ENCODE assay signal across 2 cellular contexts in the genomic region with DNA sequence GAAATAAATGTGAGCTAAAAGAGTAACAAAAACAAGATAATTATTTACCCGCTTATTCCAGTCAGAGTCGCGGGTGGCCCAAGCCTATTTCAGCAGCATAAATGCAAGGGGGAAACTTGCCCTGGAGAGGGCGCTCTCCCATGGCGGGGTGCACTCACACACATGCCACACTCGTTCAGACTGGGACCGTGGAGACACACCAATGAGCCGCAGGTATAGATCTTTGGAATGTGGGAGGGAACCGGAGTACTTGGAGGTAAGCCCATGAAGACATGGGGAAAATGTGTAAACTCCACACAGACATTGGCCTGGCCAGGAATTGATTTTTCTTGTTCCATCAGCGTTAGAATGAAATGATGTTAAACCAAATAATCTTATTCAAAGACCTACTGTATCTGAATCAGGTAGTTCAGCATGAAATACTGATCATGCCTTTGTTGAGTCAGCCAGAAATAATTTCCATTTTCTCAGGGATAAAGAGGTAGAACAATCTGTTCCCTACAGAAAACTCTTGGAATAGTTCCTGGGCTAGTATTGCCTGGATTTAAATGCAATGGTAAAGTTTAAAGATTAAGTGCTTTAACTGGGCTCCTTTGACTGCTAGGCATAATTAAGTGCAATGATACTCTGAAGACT.
TF ChIP-seq lines count a peak whose summit lies in the region.

No MANE protein-coding gene starts in this region.

TF ChIP-seq in HCT116, 20 proteins besides CTCF, POLR2A, EP300 and RAD21 (continued from another document):
- TF ChIP-seq EGR1 (IDR thresholded peaks at IDR 0.05; ENCODE audit: low read depth) (no peak), SRF (IDR thresholded peaks at IDR 0.05; ENCODE audit: low read depth) (no peak), ZNF274 (IDR thresholded peaks at IDR 0.05; ENCODE audit: low read depth, low read length) (no peak), ZFX (IDR thresholded peaks at IDR 0.05) (no peak), POLR2AphosphoS5 (IDR thresholded peaks at IDR 0.05; ENCODE audit: low read depth, low read length) (no peak), SIN3A (IDR thresholded peaks at IDR 0.05; ENCODE audit: low read depth) (no peak)
- TF ChIP-seq, protein P1, sequence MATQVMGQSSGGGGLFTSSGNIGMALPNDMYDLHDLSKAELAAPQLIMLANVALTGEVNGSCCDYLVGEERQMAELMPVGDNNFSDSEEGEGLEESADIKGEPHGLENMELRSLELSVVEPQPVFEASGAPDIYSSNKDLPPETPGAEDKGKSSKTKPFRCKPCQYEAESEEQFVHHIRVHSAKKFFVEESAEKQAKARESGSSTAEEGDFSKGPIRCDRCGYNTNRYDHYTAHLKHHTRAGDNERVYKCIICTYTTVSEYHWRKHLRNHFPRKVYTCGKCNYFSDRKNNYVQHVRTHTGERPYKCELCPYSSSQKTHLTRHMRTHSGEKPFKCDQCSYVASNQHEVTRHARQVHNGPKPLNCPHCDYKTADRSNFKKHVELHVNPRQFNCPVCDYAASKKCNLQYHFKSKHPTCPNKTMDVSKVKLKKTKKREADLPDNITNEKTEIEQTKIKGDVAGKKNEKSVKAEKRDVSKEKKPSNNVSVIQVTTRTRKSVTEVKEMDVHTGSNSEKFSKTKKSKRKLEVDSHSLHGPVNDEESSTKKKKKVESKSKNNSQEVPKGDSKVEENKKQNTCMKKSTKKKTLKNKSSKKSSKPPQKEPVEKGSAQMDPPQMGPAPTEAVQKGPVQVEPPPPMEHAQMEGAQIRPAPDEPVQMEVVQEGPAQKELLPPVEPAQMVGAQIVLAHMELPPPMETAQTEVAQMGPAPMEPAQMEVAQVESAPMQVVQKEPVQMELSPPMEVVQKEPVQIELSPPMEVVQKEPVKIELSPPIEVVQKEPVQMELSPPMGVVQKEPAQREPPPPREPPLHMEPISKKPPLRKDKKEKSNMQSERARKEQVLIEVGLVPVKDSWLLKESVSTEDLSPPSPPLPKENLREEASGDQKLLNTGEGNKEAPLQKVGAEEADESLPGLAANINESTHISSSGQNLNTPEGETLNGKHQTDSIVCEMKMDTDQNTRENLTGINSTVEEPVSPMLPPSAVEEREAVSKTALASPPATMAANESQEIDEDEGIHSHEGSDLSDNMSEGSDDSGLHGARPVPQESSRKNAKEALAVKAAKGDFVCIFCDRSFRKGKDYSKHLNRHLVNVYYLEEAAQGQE (IDR thresholded peaks at IDR 0.05; ENCODE audit: low read depth), result no peak
- TF ChIP-seq, protein P2, sequence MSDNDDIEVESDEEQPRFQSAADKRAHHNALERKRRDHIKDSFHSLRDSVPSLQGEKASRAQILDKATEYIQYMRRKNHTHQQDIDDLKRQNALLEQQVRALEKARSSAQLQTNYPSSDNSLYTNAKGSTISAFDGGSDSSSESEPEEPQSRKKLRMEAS (IDR thresholded peaks at IDR 0.05), result no peak

TF ChIP-seq in K562, 482 proteins besides CTCF, POLR2A, EP300 and RAD21 (continued from another document):
- TF ChIP-seq, protein P3, sequence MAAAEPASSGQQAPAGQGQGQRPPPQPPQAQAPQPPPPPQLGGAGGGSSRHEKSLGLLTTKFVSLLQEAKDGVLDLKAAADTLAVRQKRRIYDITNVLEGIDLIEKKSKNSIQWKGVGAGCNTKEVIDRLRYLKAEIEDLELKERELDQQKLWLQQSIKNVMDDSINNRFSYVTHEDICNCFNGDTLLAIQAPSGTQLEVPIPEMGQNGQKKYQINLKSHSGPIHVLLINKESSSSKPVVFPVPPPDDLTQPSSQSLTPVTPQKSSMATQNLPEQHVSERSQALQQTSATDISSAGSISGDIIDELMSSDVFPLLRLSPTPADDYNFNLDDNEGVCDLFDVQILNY (CRISPR knock-in tag; IDR thresholded peaks at IDR 0.05), result no peak
- TF ChIP-seq SRSF9 (IDR thresholded peaks at IDR 0.05; ENCODE audit: borderline replicate concordance, low read depth, low read length) (no peak), BDP1 (IDR thresholded peaks at IDR 0.05; ENCODE audit: insufficient read depth, insufficient read length) (no peak), KDM5B (IDR thresholded peaks at IDR 0.05; ENCODE audit: insufficient replicate concordance, low read depth, low read length) (no peak)
- TF ChIP-seq, protein P4, sequence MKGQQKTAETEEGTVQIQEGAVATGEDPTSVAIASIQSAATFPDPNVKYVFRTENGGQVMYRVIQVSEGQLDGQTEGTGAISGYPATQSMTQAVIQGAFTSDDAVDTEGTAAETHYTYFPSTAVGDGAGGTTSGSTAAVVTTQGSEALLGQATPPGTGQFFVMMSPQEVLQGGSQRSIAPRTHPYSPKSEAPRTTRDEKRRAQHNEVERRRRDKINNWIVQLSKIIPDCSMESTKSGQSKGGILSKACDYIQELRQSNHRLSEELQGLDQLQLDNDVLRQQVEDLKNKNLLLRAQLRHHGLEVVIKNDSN (CRISPR knock-in tag; IDR thresholded peaks at IDR 0.05), result no peak
- TF ChIP-seq, protein P5, sequence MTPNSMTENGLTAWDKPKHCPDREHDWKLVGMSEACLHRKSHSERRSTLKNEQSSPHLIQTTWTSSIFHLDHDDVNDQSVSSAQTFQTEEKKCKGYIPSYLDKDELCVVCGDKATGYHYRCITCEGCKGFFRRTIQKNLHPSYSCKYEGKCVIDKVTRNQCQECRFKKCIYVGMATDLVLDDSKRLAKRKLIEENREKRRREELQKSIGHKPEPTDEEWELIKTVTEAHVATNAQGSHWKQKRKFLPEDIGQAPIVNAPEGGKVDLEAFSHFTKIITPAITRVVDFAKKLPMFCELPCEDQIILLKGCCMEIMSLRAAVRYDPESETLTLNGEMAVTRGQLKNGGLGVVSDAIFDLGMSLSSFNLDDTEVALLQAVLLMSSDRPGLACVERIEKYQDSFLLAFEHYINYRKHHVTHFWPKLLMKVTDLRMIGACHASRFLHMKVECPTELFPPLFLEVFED (CRISPR knock-in tag; conservative IDR thresholded peaks at IDR 0.05), result no peak
- TF ChIP-seq, protein P6, sequence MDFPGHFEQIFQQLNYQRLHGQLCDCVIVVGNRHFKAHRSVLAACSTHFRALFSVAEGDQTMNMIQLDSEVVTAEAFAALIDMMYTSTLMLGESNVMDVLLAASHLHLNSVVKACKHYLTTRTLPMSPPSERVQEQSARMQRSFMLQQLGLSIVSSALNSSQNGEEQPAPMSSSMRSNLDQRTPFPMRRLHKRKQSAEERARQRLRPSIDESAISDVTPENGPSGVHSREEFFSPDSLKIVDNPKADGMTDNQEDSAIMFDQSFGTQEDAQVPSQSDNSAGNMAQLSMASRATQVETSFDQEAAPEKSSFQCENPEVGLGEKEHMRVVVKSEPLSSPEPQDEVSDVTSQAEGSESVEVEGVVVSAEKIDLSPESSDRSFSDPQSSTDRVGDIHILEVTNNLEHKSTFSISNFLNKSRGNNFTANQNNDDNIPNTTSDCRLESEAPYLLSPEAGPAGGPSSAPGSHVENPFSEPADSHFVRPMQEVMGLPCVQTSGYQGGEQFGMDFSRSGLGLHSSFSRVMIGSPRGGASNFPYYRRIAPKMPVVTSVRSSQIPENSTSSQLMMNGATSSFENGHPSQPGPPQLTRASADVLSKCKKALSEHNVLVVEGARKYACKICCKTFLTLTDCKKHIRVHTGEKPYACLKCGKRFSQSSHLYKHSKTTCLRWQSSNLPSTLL (IDR thresholded peaks at IDR 0.05), result no peak
- TF ChIP-seq, protein P7, sequence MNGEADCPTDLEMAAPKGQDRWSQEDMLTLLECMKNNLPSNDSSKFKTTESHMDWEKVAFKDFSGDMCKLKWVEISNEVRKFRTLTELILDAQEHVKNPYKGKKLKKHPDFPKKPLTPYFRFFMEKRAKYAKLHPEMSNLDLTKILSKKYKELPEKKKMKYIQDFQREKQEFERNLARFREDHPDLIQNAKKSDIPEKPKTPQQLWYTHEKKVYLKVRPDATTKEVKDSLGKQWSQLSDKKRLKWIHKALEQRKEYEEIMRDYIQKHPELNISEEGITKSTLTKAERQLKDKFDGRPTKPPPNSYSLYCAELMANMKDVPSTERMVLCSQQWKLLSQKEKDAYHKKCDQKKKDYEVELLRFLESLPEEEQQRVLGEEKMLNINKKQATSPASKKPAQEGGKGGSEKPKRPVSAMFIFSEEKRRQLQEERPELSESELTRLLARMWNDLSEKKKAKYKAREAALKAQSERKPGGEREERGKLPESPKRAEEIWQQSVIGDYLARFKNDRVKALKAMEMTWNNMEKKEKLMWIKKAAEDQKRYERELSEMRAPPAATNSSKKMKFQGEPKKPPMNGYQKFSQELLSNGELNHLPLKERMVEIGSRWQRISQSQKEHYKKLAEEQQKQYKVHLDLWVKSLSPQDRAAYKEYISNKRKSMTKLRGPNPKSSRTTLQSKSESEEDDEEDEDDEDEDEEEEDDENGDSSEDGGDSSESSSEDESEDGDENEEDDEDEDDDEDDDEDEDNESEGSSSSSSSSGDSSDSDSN (IDR thresholded peaks at IDR 0.05; ENCODE audit: borderline replicate concordance in 1 of 2, low read depth in 2 of 2, low read length in 2 of 2), result no peak
